ENCODE assay signal across 8 cellular contexts in the genomic region with DNA sequence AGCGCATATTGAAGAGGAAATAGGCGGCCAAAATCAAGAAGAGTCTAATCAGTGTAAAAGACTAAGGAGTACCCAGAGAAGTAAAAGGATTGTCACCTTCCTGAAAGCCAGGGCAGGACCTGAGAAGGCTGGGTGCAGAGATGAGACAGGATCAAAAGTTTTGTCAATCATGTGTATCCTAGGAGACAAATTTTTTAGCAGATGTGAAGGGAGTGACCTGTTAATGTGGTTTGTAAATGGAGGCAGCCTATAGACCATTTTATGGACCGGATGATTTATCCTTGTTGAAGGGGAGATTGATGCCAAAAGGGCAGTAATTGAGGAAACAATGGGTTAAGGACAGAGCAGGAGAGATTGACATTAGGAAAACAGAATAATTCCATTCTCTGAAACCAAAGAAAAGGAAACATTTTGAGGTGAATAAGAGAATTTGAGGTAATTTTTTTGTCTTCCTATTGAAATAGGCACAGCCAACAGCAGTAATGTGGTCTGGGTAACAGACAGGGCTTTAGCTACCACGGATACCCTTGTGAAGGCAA. TPM values are rescaled to one million over a fixed set of nuclear protein-coding genes. Genes with fewer than 3 reads are reported as not detected.
DNase-seq lines count a peak whose midpoint lies in the region; ATAC-seq and TF ChIP-seq lines count a peak whose summit lies in the region.

No MANE protein-coding gene starts in this region.

- in situ Hi-C loops in HAP-1 (cut with MboI; ENCODE audit: low sequenced_read_pairs): no loop called here

- H3K4me1 Mint-ChIP-seq in Calu3 (ENCODE audit: low read depth, unreplicated experiment) (peaks cover 48% of the 10 kb centered on the region), T-cell (peaks cover 53 to 65% (median 64%) of the 10 kb centered on the region in 3 donors), immature natural killer cell (peaks cover 37 to 66% of the 10 kb centered on the region in 2 donors)

- H3K36me3 Mint-ChIP-seq in Calu3 (ENCODE audit: insufficient read depth, unreplicated experiment) (peaks cover 57% of the 10 kb centered on the region), T-cell (peaks cover 3% of the 10 kb centered on the region), immature natural killer cell (no peaks in the 10 kb centered on the region)

- H3K4me3 Mint-ChIP-seq in Calu3 (ENCODE audit: low read depth, unreplicated experiment) (peak overlapping the region; percentile 91), T-cell (peak overlapping the region; percentile 98 to 100 (median 99)), immature natural killer cell (peak overlapping the region; percentile 97 to 99 (median 98))

- POLR2A ChIA-PET in T-cell (lab: Charles Lee): interaction anchor here (0.7 to 1.1 kb wide), 4 partner anchors 83 to 118 kb away, joined by 3 to 4 read pairs (median 3); partner anchors contain the start of gene SMCHD1 (in 1 of the 2)

- intact Hi-C loops in Calu3 (cut with micrococcal nuclease; ENCODE audit: unreplicated experiment): loop anchor here (5.0 kb wide), 1 partner anchor 85 kb away; the partner anchor contains the start of gene SMCHD1

- H3K9me3 Mint-ChIP-seq in Calu3 (ENCODE audit: low read depth, unreplicated experiment) (no peaks in the 10 kb centered on the region), T-cell (no peaks in the 10 kb centered on the region), immature natural killer cell (no peaks in the 10 kb centered on the region)

- H3K9me3 ChIP-seq in HAP-1: no peaks in the 10 kb centered on the region

- BruUV-seq in Calu3 (replicated peaks; lab: Mats Ljungman, UMichigan): TSS peak; percentile 54

- peak overlapping the region; percentile 84 for H3K4me3 ChIP-seq in HAP-1

- H3K27me3 Mint-ChIP-seq in Calu3 (ENCODE audit: unreplicated experiment) (no peaks in the 10 kb centered on the region), T-cell (no peaks in the 10 kb centered on the region), immature natural killer cell (ENCODE audit: low read depth in 3 of 3) (peaks cover 4 to 9% (median 7%) of the 10 kb centered on the region in 3 donors)

- DNase-seq in Calu3 (no peak), HAP-1 (ENCODE audit: low spot score in 2 of 2) (no peak), T-cell (no peak), immature natural killer cell (no peak), ureter (ENCODE audit: low spot score) (no peak), KG1 (lab: John Stamatoyannopoulos, UW) (no peak), COLO829 (ENCODE audit: low spot score) (no peak)

- CTCF ChIA-PET in Calu3 (lab: Charles Lee) (no interaction called here), T-cell (lab: Charles Lee) (interaction anchor here (0.5 to 2.0 kb wide), 5 partner anchors 18 to 500 kb away, joined by 3 to 19 read pairs (median 3); no protein-coding TSS in a partner anchor)

- peaks cover 30% of the 10 kb centered on the region for H3K4me1 ChIP-seq in HAP-1

- H3K27ac Mint-ChIP-seq in Calu3 (ENCODE audit: unreplicated experiment) (peak overlapping the region; percentile 84), T-cell (peak overlapping the region; percentile 99 to 100), immature natural killer cell (peak overlapping the region; percentile 95 to 98 (median 97))

- H3K36me3 ChIP-seq in HAP-1 (replicated peaks): peaks cover 38% of the 10 kb centered on the region

- no peak for TF ChIP-seq CTCF in Calu3 (IDR thresholded peaks at IDR 0.05; ENCODE audit: unreplicated experiment)

- no peaks in the 10 kb centered on the region for H3K27me3 ChIP-seq in HAP-1 (ENCODE audit: low read depth)

- no peak for ATAC-seq in T-cell (replicated peaks in 1 of 4)
- no peak for ATAC-seq in GM18861 (IDR thresholded peaks at IDR 0.05; ENCODE audit: unreplicated experiment)

RNA-seq across cellular contexts. Expression of gene NDC80, which starts 0.9 kb away (rescaled TPM):
- total RNA-seq in Calu3 (2022) (49.5 and 56.0 TPM in 2 replicates), T-cell (1 to 10 TPM; 2.3 to 8.2 (median 3.3) TPM), ureter (0.91 TPM)
- 1 to 10 TPM; 1.6 to 2.7 (median 2.6) TPM for polyA plus RNA-seq in immature natural killer cell

RNA-seq across cellular contexts. Expression of gene METTL4, which starts 0.9 kb away (rescaled TPM):
- total RNA-seq in Calu3 (2022) (17.2 and 20.3 TPM in 2 replicates), T-cell (10 to 100 TPM; 15.1 to 27.7 (median 21.4) TPM), ureter (12.9 TPM)
- polyA plus RNA-seq in immature natural killer cell: 10 to 100 TPM in 1 of 3 donors, 1 to 10 TPM in 2; 6.0 to 12.0 (median 6.8) TPM
